In the genomic region with DNA sequence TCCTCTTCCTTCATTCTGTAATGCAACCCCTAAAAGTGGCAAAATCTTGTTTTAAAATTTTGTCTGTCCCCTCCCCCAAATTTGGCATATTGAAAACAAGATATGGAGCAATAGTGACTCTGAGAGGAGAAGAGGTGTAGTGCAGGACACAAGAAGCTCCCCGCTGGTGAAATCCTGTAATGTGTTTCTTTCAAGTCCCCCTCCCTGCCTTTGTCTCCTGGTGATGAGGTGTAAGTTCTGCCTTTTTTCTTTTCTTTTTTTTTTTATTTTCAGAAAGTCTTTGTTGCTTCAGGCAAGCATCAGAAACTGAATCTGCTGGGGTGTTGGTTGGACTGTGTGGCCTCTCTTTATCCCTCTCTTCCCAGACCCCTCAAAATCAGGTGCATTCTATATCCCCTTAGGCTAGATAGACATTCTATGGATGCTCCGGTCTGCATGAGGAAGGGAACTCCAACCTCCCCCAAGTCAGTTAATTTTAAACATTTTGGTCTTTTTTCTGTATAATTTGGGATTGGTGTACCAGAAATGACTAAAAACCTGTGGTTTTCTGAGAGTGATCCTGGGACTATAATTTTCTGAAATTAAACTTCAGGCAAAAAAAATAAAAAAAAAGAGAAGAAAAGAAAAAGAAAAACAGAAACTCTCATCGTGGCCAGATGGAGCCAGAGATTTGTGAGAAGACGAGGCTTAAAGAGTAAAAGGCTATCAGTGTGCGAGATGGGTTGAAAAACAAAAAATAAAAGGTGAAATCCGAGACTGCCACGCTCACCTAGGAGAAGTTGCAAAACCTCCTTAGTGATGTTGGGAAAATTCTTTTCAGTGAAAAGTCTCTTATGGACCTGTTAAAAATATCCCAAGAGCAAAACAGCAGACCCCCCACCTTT, we compare ENCODE assay signal across 1 cellular context.
A peak's percentile ranks its signal among the peaks of the same experiment; 100 is the strongest.
TF ChIP-seq lines count a peak whose summit lies in the region.

No MANE protein-coding gene starts in this region.

TF ChIP-seq in K562, 482 proteins besides CTCF, POLR2A, EP300 and RAD21:
- TF ChIP-seq PHTF2 (CRISPR knock-in tag; IDR thresholded peaks at IDR 0.05) = no peak
- TF ChIP-seq CREB1 (IDR thresholded peaks at IDR 0.05) = no peak
- peak; percentile 26; the same call in 1 of the 2 replicates for TF ChIP-seq CREB1 (CRISPR knock-in tag; IDR thresholded peaks at IDR 0.05)
- no peak for TF ChIP-seq E2F4 (CRISPR knock-in tag; IDR thresholded peaks at IDR 0.05; ENCODE audit: low read depth)
- peak; percentile 35; the same call in 1 of the 2 replicates for TF ChIP-seq FOXA1 (IDR thresholded peaks at IDR 0.05; ENCODE audit: borderline replicate concordance)
- TF ChIP-seq PHF20 (IDR thresholded peaks at IDR 0.05; ENCODE audit: partially characterized antibody) = no peak
- TF ChIP-seq STAG1 (CRISPR knock-in tag; IDR thresholded peaks at IDR 0.05; ENCODE audit: borderline replicate concordance) = 0 out of 2 replicates have a peak, but pooled peaks have one; percentile 28
- TF ChIP-seq PHB2 (IDR thresholded peaks at IDR 0.05; ENCODE audit: low read depth) = 0 out of 2 replicates have a peak, but pooled peaks have one; percentile 19
- no peak for TF ChIP-seq ZNF197 (CRISPR knock-in tag; IDR thresholded peaks at IDR 0.05; ENCODE audit: low read depth)
- no peak for TF ChIP-seq IRF9 (tag; IDR thresholded peaks at IDR 0.05)
- peak; percentile 90 for TF ChIP-seq ARID2 (IDR thresholded peaks at IDR 0.05)
- no peak for TF ChIP-seq SRSF3 (IDR thresholded peaks at IDR 0.05; ENCODE audit: insufficient read depth, low read length)
- 0 out of 2 replicates have a peak, but pooled peaks have one; percentile 8 for TF ChIP-seq CHD2 (IDR thresholded peaks at IDR 0.05; ENCODE audit: low read depth, low read length)
- TF ChIP-seq ZC3H11A (IDR thresholded peaks at IDR 0.05; ENCODE audit: low read depth, low read length) = 0 out of 2 replicates have a peak, but pooled peaks have one; percentile 28
- no peak for TF ChIP-seq ERF (CRISPR knock-in tag; IDR thresholded peaks at IDR 0.05)
- TF ChIP-seq RBM39 (optimal IDR thresholded peaks at IDR 0.05; ENCODE audit: low read depth, low read length) = no peak
- peak; percentile 84 for TF ChIP-seq SMC3 (conservative IDR thresholded peaks at IDR 0.05; ENCODE audit: insufficient read depth, low read depth, low read length)
- TF ChIP-seq FOXM1 (IDR thresholded peaks at IDR 0.05; ENCODE audit: low read depth) = no peak
- no peak for TF ChIP-seq FOXM1 (CRISPR knock-in tag; IDR thresholded peaks at IDR 0.05; ENCODE audit: low read depth)
- peak; percentile 63 for TF ChIP-seq CC2D1A (IDR thresholded peaks at IDR 0.05)
- TF ChIP-seq, protein P1, sequence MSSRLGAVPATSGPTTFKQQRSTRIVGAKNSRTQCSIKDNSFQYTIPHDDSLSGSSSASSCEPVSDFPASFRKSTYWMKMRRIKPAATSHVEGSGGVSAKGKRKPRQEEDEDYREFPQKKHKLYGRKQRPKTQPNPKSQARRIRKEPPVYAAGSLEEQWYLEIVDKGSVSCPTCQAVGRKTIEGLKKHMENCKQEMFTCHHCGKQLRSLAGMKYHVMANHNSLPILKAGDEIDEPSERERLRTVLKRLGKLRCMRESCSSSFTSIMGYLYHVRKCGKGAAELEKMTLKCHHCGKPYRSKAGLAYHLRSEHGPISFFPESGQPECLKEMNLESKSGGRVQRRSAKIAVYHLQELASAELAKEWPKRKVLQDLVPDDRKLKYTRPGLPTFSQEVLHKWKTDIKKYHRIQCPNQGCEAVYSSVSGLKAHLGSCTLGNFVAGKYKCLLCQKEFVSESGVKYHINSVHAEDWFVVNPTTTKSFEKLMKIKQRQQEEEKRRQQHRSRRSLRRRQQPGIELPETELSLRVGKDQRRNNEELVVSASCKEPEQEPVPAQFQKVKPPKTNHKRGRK (tag; IDR thresholded peaks at IDR 0.05) = peak; percentile 85
- peak; percentile 21; the same call in 1 of the 2 replicates for TF ChIP-seq HNRNPL (IDR thresholded peaks at IDR 0.05; ENCODE audit: low read depth, low read length)
- no peak for TF ChIP-seq KDM1A (IDR thresholded peaks at IDR 0.05)
- TF ChIP-seq, protein P2, sequence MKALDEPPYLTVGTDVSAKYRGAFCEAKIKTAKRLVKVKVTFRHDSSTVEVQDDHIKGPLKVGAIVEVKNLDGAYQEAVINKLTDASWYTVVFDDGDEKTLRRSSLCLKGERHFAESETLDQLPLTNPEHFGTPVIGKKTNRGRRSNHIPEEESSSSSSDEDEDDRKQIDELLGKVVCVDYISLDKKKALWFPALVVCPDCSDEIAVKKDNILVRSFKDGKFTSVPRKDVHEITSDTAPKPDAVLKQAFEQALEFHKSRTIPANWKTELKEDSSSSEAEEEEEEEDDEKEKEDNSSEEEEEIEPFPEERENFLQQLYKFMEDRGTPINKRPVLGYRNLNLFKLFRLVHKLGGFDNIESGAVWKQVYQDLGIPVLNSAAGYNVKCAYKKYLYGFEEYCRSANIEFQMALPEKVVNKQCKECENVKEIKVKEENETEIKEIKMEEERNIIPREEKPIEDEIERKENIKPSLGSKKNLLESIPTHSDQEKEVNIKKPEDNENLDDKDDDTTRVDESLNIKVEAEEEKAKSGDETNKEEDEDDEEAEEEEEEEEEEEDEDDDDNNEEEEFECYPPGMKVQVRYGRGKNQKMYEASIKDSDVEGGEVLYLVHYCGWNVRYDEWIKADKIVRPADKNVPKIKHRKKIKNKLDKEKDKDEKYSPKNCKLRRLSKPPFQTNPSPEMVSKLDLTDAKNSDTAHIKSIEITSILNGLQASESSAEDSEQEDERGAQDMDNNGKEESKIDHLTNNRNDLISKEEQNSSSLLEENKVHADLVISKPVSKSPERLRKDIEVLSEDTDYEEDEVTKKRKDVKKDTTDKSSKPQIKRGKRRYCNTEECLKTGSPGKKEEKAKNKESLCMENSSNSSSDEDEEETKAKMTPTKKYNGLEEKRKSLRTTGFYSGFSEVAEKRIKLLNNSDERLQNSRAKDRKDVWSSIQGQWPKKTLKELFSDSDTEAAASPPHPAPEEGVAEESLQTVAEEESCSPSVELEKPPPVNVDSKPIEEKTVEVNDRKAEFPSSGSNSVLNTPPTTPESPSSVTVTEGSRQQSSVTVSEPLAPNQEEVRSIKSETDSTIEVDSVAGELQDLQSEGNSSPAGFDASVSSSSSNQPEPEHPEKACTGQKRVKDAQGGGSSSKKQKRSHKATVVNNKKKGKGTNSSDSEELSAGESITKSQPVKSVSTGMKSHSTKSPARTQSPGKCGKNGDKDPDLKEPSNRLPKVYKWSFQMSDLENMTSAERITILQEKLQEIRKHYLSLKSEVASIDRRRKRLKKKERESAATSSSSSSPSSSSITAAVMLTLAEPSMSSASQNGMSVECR (CRISPR knock-in tag; IDR thresholded peaks at IDR 0.05) = no peak
- TF ChIP-seq BRD9 (IDR thresholded peaks at IDR 0.05; ENCODE audit: low read depth, partially characterized antibody) = no peak
- TF ChIP-seq EP400 (IDR thresholded peaks at IDR 0.05) = no peak
- 0 out of 2 replicates have a peak, but pooled peaks have one; percentile 32 for TF ChIP-seq ZNF384 (IDR thresholded peaks at IDR 0.05; ENCODE audit: low read depth, low read length)
- TF ChIP-seq AFF4 (CRISPR knock-in tag; IDR thresholded peaks at IDR 0.05) = peak; percentile 46; the same call in 1 of the 2 replicates
- 0 out of 2 replicates have a peak, but pooled peaks have one; percentile 29 for TF ChIP-seq E2F1 (CRISPR knock-in tag; IDR thresholded peaks at IDR 0.05)
- TF ChIP-seq SRF (CRISPR knock-in tag; IDR thresholded peaks at IDR 0.05) = 0 out of 4 replicates have a peak, but pooled peaks of 1 of the 2 experiments have one; percentile 26
- TF ChIP-seq, protein P3, sequence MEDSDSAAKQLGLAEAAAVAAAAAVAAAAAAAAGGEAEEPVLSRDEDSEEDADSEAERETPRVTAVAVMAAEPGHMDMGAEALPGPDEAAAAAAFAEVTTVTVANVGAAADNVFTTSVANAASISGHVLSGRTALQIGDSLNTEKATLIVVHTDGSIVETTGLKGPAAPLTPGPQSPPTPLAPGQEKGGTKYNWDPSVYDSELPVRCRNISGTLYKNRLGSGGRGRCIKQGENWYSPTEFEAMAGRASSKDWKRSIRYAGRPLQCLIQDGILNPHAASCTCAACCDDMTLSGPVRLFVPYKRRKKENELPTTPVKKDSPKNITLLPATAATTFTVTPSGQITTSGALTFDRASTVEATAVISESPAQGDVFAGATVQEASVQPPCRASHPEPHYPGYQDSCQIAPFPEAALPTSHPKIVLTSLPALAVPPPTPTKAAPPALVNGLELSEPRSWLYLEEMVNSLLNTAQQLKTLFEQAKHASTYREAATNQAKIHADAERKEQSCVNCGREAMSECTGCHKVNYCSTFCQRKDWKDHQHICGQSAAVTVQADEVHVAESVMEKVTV (CRISPR knock-in tag; IDR thresholded peaks at IDR 0.05) = peak; percentile 74
- no peak for TF ChIP-seq EZH2 (IDR thresholded peaks at IDR 0.05; ENCODE audit: borderline replicate concordance, low read depth, low read length)
- peak; percentile 91; the same call in 1 of the 2 replicates for TF ChIP-seq LCOR (CRISPR knock-in tag; IDR thresholded peaks at IDR 0.05)
